Comparison of ENCODE assay signal across 8 cellular contexts in genomic region chr9:83583151-83584014, GRCh38. TPM values are rescaled to one million over a fixed set of nuclear protein-coding genes. Genes with fewer than 3 reads are reported as not detected.
A peak's percentile ranks its signal among the peaks of the same experiment; 100 is the strongest.
DNase-seq lines count a peak whose midpoint lies in the region; ATAC-seq and TF ChIP-seq lines count a peak whose summit lies in the region.

No MANE protein-coding gene starts in this region.

- H3K27me3 ChIP-seq in Panc1 (ENCODE audit: control insufficient read depth, insufficient read depth, low read length) = no peaks in the 10 kb centered on the region

- H3K36me3 ChIP-seq in Panc1 (ENCODE audit: control insufficient read depth, insufficient read depth, low read length) = no peaks in the 10 kb centered on the region

- in situ Hi-C loops in Panc1 (cut with HindIII; ENCODE audit: low pct_unique_long_range_greater_than_20kb, low sequenced_read_pairs) = no loop called here

- H3K27ac ChIP-seq in Panc1 (ENCODE audit: low read length) = no peak overlapping the region

- H3K9me3 ChIP-seq in Panc1 (ENCODE audit: control insufficient read depth, insufficient read depth, low read depth, low read length) = no peaks in the 10 kb centered on the region

- CTCF ChIA-PET in Panc1 (lab: Charles Lee) = no interaction called here

- H3K4me3 ChIP-seq in AG10803 (ENCODE audit: low read length) = no peak overlapping the region
- no peak overlapping the region for H3K4me3 ChIP-seq in Panc1 (ENCODE audit: low read depth in 2 of 2, low read length in 2 of 2)

- BruUV-seq in Panc1 (replicated peaks; lab: Mats Ljungman, UMichigan) = no TSS peak

- intact Hi-C loops in Panc1 (cut with micrococcal nuclease; ENCODE audit: unreplicated experiment) = no loop called here

- ATAC-seq in HG03342 (IDR thresholded peaks at IDR 0.05; ENCODE audit: unreplicated experiment) (peak; percentile 74), Panc1 (peak; percentile 78), esophagus mucosa (no peak)

- TF ChIP-seq CTCF in AG10803 (conservative IDR thresholded peaks at IDR 0.05; ENCODE audit: low read length) (peak; percentile 88), GM12874 (IDR thresholded peaks at IDR 0.05; ENCODE audit: insufficient read depth, low read depth, low read length) (peak; percentile 51; the same call in 1 of the 2 replicates), Panc1 (IDR thresholded peaks at IDR 0.05) (peak; percentile 75)

- H3K4me1 ChIP-seq in Panc1 (ENCODE audit: control insufficient read depth, insufficient read depth, low read length) = no peaks in the 10 kb centered on the region

- POLR2A ChIA-PET in Panc1 (lab: Charles Lee) = no interaction called here

- DNase-seq in AG10803 (ENCODE audit: low read depth) = peak; percentile 66
- peak; percentile 7 for DNase-seq in Panc1 (ENCODE audit: low read depth, low spot score)
- DNase-seq in central memory CD4-positive, alpha-beta T cell = peak; percentile 13
- peak; percentile 55 for DNase-seq in kidney tubule cell (ENCODE audit: low spot score)
- peak; percentile 33 for DNase-seq in superior temporal gyrus (ENCODE audit: extremely low spot score)

RNA-seq across cellular contexts. Expression of gene IDNK, which starts 39.6 kb away (rescaled TPM):
- total RNA-seq in Panc1 (2021; ENCODE audit: unreplicated experiment) = 1.9 TPM
- 1.9 TPM for polyA plus RNA-seq in Panc1 (2012; ENCODE audit: insufficient read length)
- total RNA-seq in esophagus mucosa = 4.8 TPM

RNA-seq across cellular contexts. Expression of gene FRMD3, which starts 45.2 kb away (rescaled TPM):
- total RNA-seq in Panc1 (2021; ENCODE audit: unreplicated experiment) (14.5 TPM), esophagus mucosa (0.60 TPM)
- 7.7 TPM for polyA plus RNA-seq in Panc1 (2012; ENCODE audit: insufficient read length)

Comparison
In these comparisons a context has a peak if more than half of its experiments do, and no peak if none do; other contexts are left out.
1. DNase-seq: peak in every context shown above with its lines; median percentile 66 in AG10803; 55 in kidney tubule cell; 33 in superior temporal gyrus; 13 in central memory CD4-positive, alpha-beta T cell; 7 in Panc1.